Comparison of ENCODE assay signal across 16 cellular contexts in the genomic region with DNA sequence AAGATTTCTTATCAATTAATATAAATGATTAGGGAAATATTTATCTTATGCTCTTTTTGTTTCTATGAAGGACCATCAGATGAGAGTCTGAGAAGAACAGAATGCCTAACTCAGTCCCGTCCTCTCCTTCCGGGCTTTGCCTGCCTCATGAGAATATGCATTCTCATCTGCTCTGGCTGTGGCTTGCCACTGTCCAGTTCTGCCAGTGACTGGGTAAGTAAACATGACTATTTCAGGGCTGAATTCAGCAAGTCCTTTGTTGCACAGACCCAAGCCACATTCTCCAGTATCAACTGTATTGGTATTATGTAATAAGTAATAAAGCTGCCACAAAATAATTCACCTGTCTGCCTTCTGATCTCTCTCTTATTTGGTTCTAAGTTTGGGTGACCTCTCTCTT.
DNase-seq lines count a peak whose midpoint lies in the region; ATAC-seq, FAIRE-seq and TF ChIP-seq lines count a peak whose summit lies in the region.
"Had no signal": no experiment of that assay in that cellular context is flagged by ENCODE, and none has a peak within 500 bp of the region (broad histone marks: within the 10 kb centered on the region; RNA-seq: fewer than 3 reads in every experiment).

No MANE protein-coding gene starts in this region.

- no peak overlapping the region for H3K4me2 ChIP-seq in astrocyte (ENCODE audit: low read length)

- no peaks in the 10 kb centered on the region for H3K4me1 ChIP-seq in astrocyte (ENCODE audit: insufficient read depth, low read length)

- POLR2A ChIA-PET in activated CD4-positive, alpha-beta T cell treated with anti-CD3 and anti-CD28 coated beads, Interleukin-2, amount 10 ng/mL, durations not matched to agents 7 days and 5 days (lab: Charles Lee): no interaction called here
- POLR2A ChIA-PET in activated CD4-positive, alpha-beta memory T cell treated with anti-CD3 and anti-CD28 coated beads, Interleukin-2, amount 10 ng/mL, durations not matched to agents 7 days and 5 days (lab: Charles Lee): no interaction called here

- no peaks in the 10 kb centered on the region for H3K27me3 Mint-ChIP-seq in astrocyte (ENCODE audit: low read depth, unreplicated experiment)
- H3K27me3 Mint-ChIP-seq in activated CD4-positive, alpha-beta T cell treated with anti-CD3 and anti-CD28 coated beads, Interleukin-2, amount 10 ng/mL, durations not matched to agents 7 days and 5 days: no peaks in the 10 kb centered on the region
- H3K27me3 Mint-ChIP-seq in activated CD4-positive, alpha-beta memory T cell treated with anti-CD3 and anti-CD28 coated beads, Interleukin-2, amount 10 ng/mL, durations not matched to agents 7 days and 5 days: no peaks in the 10 kb centered on the region

- no peaks in the 10 kb centered on the region for H3K9me3 ChIP-seq in astrocyte (ENCODE audit: insufficient read depth, low read depth, low read length)
- H3K9me3 ChIP-seq: tibial nerve had no signal

- H3K79me2 ChIP-seq in astrocyte (ENCODE audit: insufficient read depth, low read length): peaks cover 18% of the 10 kb centered on the region

- H3K4me3 Mint-ChIP-seq in astrocyte (ENCODE audit: unreplicated experiment): peak overlapping the region; percentile 24
- no peak overlapping the region for H3K4me3 Mint-ChIP-seq in activated CD4-positive, alpha-beta T cell treated with anti-CD3 and anti-CD28 coated beads, Interleukin-2, amount 10 ng/mL, durations not matched to agents 7 days and 5 days
- H3K4me3 Mint-ChIP-seq in activated CD4-positive, alpha-beta memory T cell treated with anti-CD3 and anti-CD28 coated beads, Interleukin-2, amount 10 ng/mL, durations not matched to agents 7 days and 5 days: no peak overlapping the region

- no peaks in the 10 kb centered on the region for H3K9me3 Mint-ChIP-seq in astrocyte (ENCODE audit: unreplicated experiment)
- no peaks in the 10 kb centered on the region for H3K9me3 Mint-ChIP-seq in activated CD4-positive, alpha-beta T cell treated with anti-CD3 and anti-CD28 coated beads, Interleukin-2, amount 10 ng/mL, durations not matched to agents 7 days and 5 days
- no peaks in the 10 kb centered on the region for H3K9me3 Mint-ChIP-seq in activated CD4-positive, alpha-beta memory T cell treated with anti-CD3 and anti-CD28 coated beads, Interleukin-2, amount 10 ng/mL, durations not matched to agents 7 days and 5 days
- H3K9me3 Mint-ChIP-seq: activated T-helper 2 cell treated with anti-CD3 and anti-CD28 coated beads, Interferon-gamma antibody, Interleukin-2, Interleukin-4, amounts not matched to agents 10 μg/mL and 5 μg/mL and 100 μg/mL, durations not matched to agents 14 hours and 24 hours and 36 hours had no signal

- H3K36me3 ChIP-seq in astrocyte (ENCODE audit: insufficient read depth, low read length): no peaks in the 10 kb centered on the region

- H3K27me3 ChIP-seq in astrocyte (ENCODE audit: insufficient read depth, low read length): no peaks in the 10 kb centered on the region
- H3K27me3 ChIP-seq: tibial nerve had no signal

- H3K36me3 Mint-ChIP-seq in astrocyte (ENCODE audit: low read depth, unreplicated experiment): peaks cover 5% of the 10 kb centered on the region
- H3K36me3 Mint-ChIP-seq in activated CD4-positive, alpha-beta T cell treated with anti-CD3 and anti-CD28 coated beads, Interleukin-2, amount 10 ng/mL, durations not matched to agents 7 days and 5 days (ENCODE audit: low read depth): no peaks in the 10 kb centered on the region
- H3K36me3 Mint-ChIP-seq in activated CD4-positive, alpha-beta memory T cell treated with anti-CD3 and anti-CD28 coated beads, Interleukin-2, amount 10 ng/mL, durations not matched to agents 7 days and 5 days (ENCODE audit: low read depth): no peaks in the 10 kb centered on the region

- TF ChIP-seq CTCF in astrocyte (IDR thresholded peaks at IDR 0.05; ENCODE audit: insufficient read depth, low read depth, low read length): no peak

- H4K20me1 ChIP-seq in astrocyte (ENCODE audit: insufficient read depth, low read length): peaks cover 13% of the 10 kb centered on the region

- H3K4me3 ChIP-seq in astrocyte (ENCODE audit: insufficient read depth, low read depth, low read length): no peak overlapping the region
- H3K4me3 ChIP-seq: tibial nerve had no signal

- H3K9ac ChIP-seq in astrocyte (ENCODE audit: low read length): no peak overlapping the region

- H3K27ac ChIP-seq in astrocyte (ENCODE audit: low read depth, low read length): no peak overlapping the region
- H3K27ac ChIP-seq: tibial nerve had no signal

- no peak overlapping the region for H2AFZ ChIP-seq in astrocyte (ENCODE audit: low read depth, low read length)

- FAIRE-seq in astrocyte (lab: Jason Lieb, UNC): no peak
- FAIRE-seq: bronchial epithelial cell had no signal

- CTCF ChIA-PET in activated CD4-positive, alpha-beta T cell treated with anti-CD3 and anti-CD28 coated beads, Interleukin-2, amount 10 ng/mL, durations not matched to agents 7 days and 5 days (lab: Charles Lee): no interaction called here
- CTCF ChIA-PET in activated CD4-positive, alpha-beta memory T cell treated with anti-CD3 and anti-CD28 coated beads, Interleukin-2, amount 10 ng/mL, durations not matched to agents 7 days and 5 days (lab: Charles Lee): no interaction called here

- no peak overlapping the region for H3K27ac Mint-ChIP-seq in astrocyte (ENCODE audit: unreplicated experiment)
- H3K27ac Mint-ChIP-seq in activated CD4-positive, alpha-beta T cell treated with anti-CD3 and anti-CD28 coated beads, Interleukin-2, amount 10 ng/mL, durations not matched to agents 7 days and 5 days: no peak overlapping the region
- H3K27ac Mint-ChIP-seq in activated CD4-positive, alpha-beta memory T cell treated with anti-CD3 and anti-CD28 coated beads, Interleukin-2, amount 10 ng/mL, durations not matched to agents 7 days and 5 days: no peak overlapping the region
- H3K27ac Mint-ChIP-seq: activated T-helper 2 cell treated with anti-CD3 and anti-CD28 coated beads, Interferon-gamma antibody, Interleukin-2, Interleukin-4, amounts not matched to agents 10 μg/mL and 5 μg/mL and 100 μg/mL, durations not matched to agents 14 hours and 24 hours and 36 hours had no signal

- no peak for ATAC-seq in HG03439 (IDR thresholded peaks at IDR 0.05; ENCODE audit: unreplicated experiment)
- ATAC-seq: Panc1 had no signal

- peaks cover 20% of the 10 kb centered on the region for H3K4me1 Mint-ChIP-seq in astrocyte (ENCODE audit: low read depth, unreplicated experiment)
- H3K4me1 Mint-ChIP-seq in activated CD4-positive, alpha-beta T cell treated with anti-CD3 and anti-CD28 coated beads, Interleukin-2, amount 10 ng/mL, durations not matched to agents 7 days and 5 days: no peaks in the 10 kb centered on the region
- H3K4me1 Mint-ChIP-seq in activated CD4-positive, alpha-beta memory T cell treated with anti-CD3 and anti-CD28 coated beads, Interleukin-2, amount 10 ng/mL, durations not matched to agents 7 days and 5 days: no peaks in the 10 kb centered on the region

- peak; percentile 46 for DNase-seq in DMS53 (lab: John Stamatoyannopoulos, UW)
- no peak for DNase-seq in DMS53 treated with DMSO at 0.1 percent for 48 hours (lab: John Stamatoyannopoulos, UW; ENCODE audit: unreplicated experiment)
- DNase-seq in astrocyte (ENCODE audit: low read depth): peak; percentile 12
- DNase-seq in hypothalamus (lab: John Stamatoyannopoulos, UW): peak in 32 of 51 donors; percentile 1 to 76 (median 28)
- peak; percentile 7 for DNase-seq in retina
- DNase-seq in activated CD4-positive, alpha-beta T cell treated with anti-CD3 and anti-CD28 coated beads, Interleukin-2, amount 10 ng/mL, durations not matched to agents 7 days and 5 days: no peak
- DNase-seq in activated CD4-positive, alpha-beta memory T cell treated with anti-CD3 and anti-CD28 coated beads, Interleukin-2, amount 10 ng/mL, durations not matched to agents 7 days and 5 days: no peak
- DNase-seq: 8988T; activated CD4-positive, alpha-beta T cell treated with anti-CD3 and anti-CD28 coated beads, Interleukin-2, amount 50 U/mL, for 1 hour; NCI-H2081; T-helper 2 cell had no signal

Comparison
In these comparisons a context has a peak if more than half of its experiments do, and no peak if none do; other contexts are left out.
1. DNase-seq: peak in DMS53 (single experiment), astrocyte (single experiment), hypothalamus (32 of 51) and retina (single experiment); none in DMS53 treated with DMSO at 0.1 percent for 48 hours (single experiment), activated CD4-positive, alpha-beta T cell treated with anti-CD3 and anti-CD28 coated beads, Interleukin-2, amount 10 ng/mL, durations not matched to agents 7 days and 5 days (single experiment) and activated CD4-positive, alpha-beta memory T cell treated with anti-CD3 and anti-CD28 coated beads, Interleukin-2, amount 10 ng/mL, durations not matched to agents 7 days and 5 days (single experiment).